In genomic region chr12:6535960-6536847, GRCh38 we compare ENCODE assay signal across 2 cellular contexts.
TF ChIP-seq lines count a peak whose summit lies in the region.

No MANE protein-coding gene starts in this region.

TF ChIP-seq in SK-N-SH, 30 proteins besides CTCF, POLR2A, EP300 and RAD21 (continued from another document):
- TF ChIP-seq PBX3 (IDR thresholded peaks at IDR 0.05) (no peak), RFX5 (IDR thresholded peaks at IDR 0.05; ENCODE audit: low read length) (no peak), JUND (IDR thresholded peaks at IDR 0.05) (no peak), USF1 (IDR thresholded peaks at IDR 0.05; ENCODE audit: borderline replicate concordance, low read depth) (no peak), TAF1 (IDR thresholded peaks at IDR 0.05; ENCODE audit: borderline replicate concordance, low read depth, low read length) (no peak)
TF ChIP-seq in SK-N-SH: peak in this region for 1.

TF ChIP-seq in SK-N-SH treated with all-trans-retinoic acid at 6 μM for 48 hours, 23 proteins besides CTCF, POLR2A, EP300 and RAD21:
- TF ChIP-seq PATZ1 (CRISPR knock-in tag; IDR thresholded peaks at IDR 0.05; ENCODE audit: borderline replicate concordance) (no peak), TOX (CRISPR knock-in tag; IDR thresholded peaks at IDR 0.05; ENCODE audit: borderline replicate concordance) (no peak), ZFP30 (CRISPR knock-in tag; IDR thresholded peaks at IDR 0.05) (no peak), ZNF565 (CRISPR knock-in tag; conservative IDR thresholded peaks at IDR 0.05; ENCODE audit: low read depth) (no peak), ZC3H10 (CRISPR knock-in tag; IDR thresholded peaks at IDR 0.05) (no peak), POU6F1 (CRISPR knock-in tag; IDR thresholded peaks at IDR 0.05; ENCODE audit: borderline replicate concordance, low read depth) (no peak), CSRNP3 (CRISPR knock-in tag; IDR thresholded peaks at IDR 0.05) (no peak)
